ENCODE assay signal across 1 cellular context in genomic region chr6:43124481-43124880, GRCh38.
TF ChIP-seq lines count a peak whose summit lies in the region.

No MANE protein-coding gene starts in this region.

TF ChIP-seq in GM23338, 12 proteins besides CTCF, POLR2A, EP300 and RAD21 (continued from another document):
- no peak for TF ChIP-seq ZNF462 (CRISPR knock-in tag; IDR thresholded peaks at IDR 0.05)
- TF ChIP-seq REST (IDR thresholded peaks at IDR 0.05; ENCODE audit: unreplicated experiment) = no peak
- TF ChIP-seq POLR2AphosphoS5 (IDR thresholded peaks at IDR 0.05; ENCODE audit: low read depth) = no peak
- TF ChIP-seq ZNF331 (CRISPR knock-in tag; IDR thresholded peaks at IDR 0.05; ENCODE audit: low read depth) = no peak
- no peak for TF ChIP-seq EZH2 (IDR thresholded peaks at IDR 0.05; ENCODE audit: low read depth, unreplicated experiment)
